ENCODE assay signal across 17 cellular contexts in genomic region chr15:66960519-66960918, GRCh38.
DNase-seq lines count a peak whose midpoint lies in the region; ATAC-seq and TF ChIP-seq lines count a peak whose summit lies in the region.
"Had no signal": no experiment of that assay in that cellular context is flagged by ENCODE, and none has a peak within 500 bp of the region (broad histone marks: within the 10 kb centered on the region; RNA-seq: fewer than 3 reads in every experiment).

No MANE protein-coding gene starts in this region.

- no peaks in the 10 kb centered on the region for H3K36me3 ChIP-seq in RWPE2 (ENCODE audit: low read depth)
- H3K36me3 ChIP-seq: BLaER1 had no signal

- TF ChIP-seq CTCF in RWPE2 (IDR thresholded peaks at IDR 0.05; ENCODE audit: poor library complexity, severe bottlenecking), result no peak

- H3K9me3 ChIP-seq in RWPE2 (ENCODE audit: severe bottlenecking), result no peaks in the 10 kb centered on the region
- H3K9me3 ChIP-seq: BLaER1, Caco-2 had no signal

- peaks cover 19% of the 10 kb centered on the region for H3K4me1 ChIP-seq in RWPE2 (ENCODE audit: insufficient read depth, poor library complexity, severe bottlenecking)
- H3K4me1 ChIP-seq: Caco-2 had no signal

- peak; percentile 0 for DNase-seq in NCI-H226
- DNase-seq in RWPE2 (ENCODE audit: low spot score), result peak; percentile 14
- peak; percentile 11 for DNase-seq in mesenteric fat pad (ENCODE audit: low spot score)
- DNase-seq in stimulated activated CD4-positive, alpha-beta T cell treated with anti-CD3 and anti-CD28 coated beads, Interleukin-4, amount 100 ng/mL, for 4 hours, result no peak
- DNase-seq in activated CD4-positive, alpha-beta T cell treated with anti-CD3 and anti-CD28 coated beads for 1 hour, result no peak
- no peak for DNase-seq in MV-4-11 (lab: John Stamatoyannopoulos, UW)
- DNase-seq: Caco-2; CD4-positive, CD25-positive, alpha-beta regulatory T cell; CD8-positive, alpha-beta T cell; DMS153; DND-41; GF-D8; H9 had no signal

- H3K4me3 ChIP-seq in RWPE2 (ENCODE audit: severe bottlenecking), result no peak overlapping the region
- H3K4me3 ChIP-seq: BLaER1, GM23338 had no signal

- H3K27me3 ChIP-seq in RWPE2 (ENCODE audit: insufficient read depth, poor library complexity, severe bottlenecking), result no peaks in the 10 kb centered on the region
- H3K27me3 ChIP-seq: BLaER1 had no signal

- H3K27ac ChIP-seq in RWPE2 (ENCODE audit: poor library complexity, severe bottlenecking), result no peak overlapping the region
- H3K27ac ChIP-seq: C4-2B had no signal

- ATAC-seq in RWPE2 (ENCODE audit: low read depth), result no peak
- ATAC-seq: CD8-positive, alpha-beta T cell; GM23338; HCT116 had no signal

Comparison
In these comparisons a context has a peak if more than half of its experiments do, and no peak if none do; other contexts are left out.
1. DNase-seq: peak in NCI-H226 (single experiment), RWPE2 (single experiment) and mesenteric fat pad (single experiment); none in stimulated activated CD4-positive, alpha-beta T cell treated with anti-CD3 and anti-CD28 coated beads, Interleukin-4, amount 100 ng/mL, for 4 hours (0 of 2), activated CD4-positive, alpha-beta T cell treated with anti-CD3 and anti-CD28 coated beads for 1 hour (single experiment) and MV-4-11 (single experiment).